In the genomic region with DNA sequence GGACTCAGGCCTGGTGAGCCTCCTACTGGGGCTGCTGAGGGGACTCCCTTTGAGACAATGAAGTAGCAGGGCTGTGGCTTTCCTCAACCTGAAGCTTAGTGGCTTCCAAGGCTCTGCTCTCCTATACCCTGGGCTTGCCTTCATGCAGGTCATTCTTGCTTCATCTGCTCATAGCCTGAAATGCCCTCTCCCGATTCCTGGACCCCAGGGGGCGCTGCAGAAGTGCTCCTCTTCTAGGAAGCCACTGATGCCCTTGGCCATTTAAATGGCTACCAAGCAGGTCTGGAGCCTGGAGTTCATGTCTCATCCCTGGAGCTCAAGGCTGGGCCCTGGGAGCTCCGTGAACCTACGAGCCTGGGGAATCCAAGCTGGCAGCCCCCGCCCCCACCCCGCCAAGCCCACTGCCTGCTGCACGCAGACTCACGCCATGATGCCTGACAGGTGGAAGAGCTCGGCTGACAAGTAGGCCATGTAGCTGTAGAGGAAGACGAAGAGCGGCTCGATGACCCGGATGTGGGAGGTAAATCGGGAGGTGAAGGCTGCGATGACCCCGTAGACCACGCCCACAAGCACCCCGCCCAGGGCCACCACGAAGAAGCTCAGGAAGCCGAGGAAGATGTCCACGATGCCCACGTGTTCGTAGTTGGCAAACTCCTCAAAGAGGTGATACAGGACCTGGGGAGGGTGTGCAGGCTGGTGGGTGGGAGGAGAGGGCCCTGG, we compare ENCODE assay signal across 8 cellular contexts. TPM values are rescaled to one million over a fixed set of nuclear protein-coding genes. Genes with fewer than 3 reads are reported as not detected.
DNase-seq lines count a peak whose midpoint lies in the region; ATAC-seq and TF ChIP-seq lines count a peak whose summit lies in the region.

No MANE protein-coding gene starts in this region.

- peak overlapping the region; percentile 93 for H3K27ac ChIP-seq in RWPE1

- CTCF ChIA-PET in RWPE1 (lab: Yijun Ruan, JAX) = interaction anchor here (0.6 to 1.4 kb wide), 2 partner anchors 86 to 187 kb away, joined by 3 to 4 read pairs; no protein-coding TSS in a partner anchor

- POLR2A ChIA-PET in RWPE1 (lab: Yijun Ruan, JAX; ENCODE audit: low non-redundant PET) = no interaction called here

- in situ Hi-C loops in ACHN (cut with HindIII; ENCODE audit: low pct_ligation_motif_present, low pct_unique_long_range_greater_than_20kb, low sequenced_read_pairs) = no loop called here

- ATAC-seq in GM19467 (IDR thresholded peaks at IDR 0.05; ENCODE audit: unreplicated experiment) (no peak), HG02885 (IDR thresholded peaks at IDR 0.05; ENCODE audit: poor library complexity, unreplicated experiment) (no peak)

- TF ChIP-seq CTCF in RWPE1 (conservative IDR thresholded peaks at IDR 0.05; ENCODE audit: low read depth) (no peak), fibroblast of the aortic adventitia (IDR thresholded peaks at IDR 0.05; ENCODE audit: insufficient read depth, low read length) (peak; percentile 25)

- peak; percentile 10 for DNase-seq in ACHN
- peak; percentile 69 for DNase-seq in ELF-1 (ENCODE audit: low read depth, low spot score)
- no peak for DNase-seq in RWPE1 (ENCODE audit: low spot score)
- no peak for DNase-seq in fibroblast of the aortic adventitia (ENCODE audit: low read depth)
- no peak for DNase-seq in germinal center (ENCODE audit: low spot score)
- DNase-seq in cortex of kidney (lab: John Stamatoyannopoulos, UW) = no peak

- no peak overlapping the region for H3K4me3 ChIP-seq in fibroblast of the aortic adventitia (ENCODE audit: low read depth, low read length)

RNA-seq across cellular contexts. Expression of a gene that starts 45.7 kb away (rescaled TPM):
- total RNA-seq in fibroblast of the aortic adventitia (ENCODE audit: low replicate concordance) = 1.3 and 7.4 TPM in 2 replicates

Comparison
In these comparisons a context has a peak if more than half of its experiments do, and no peak if none do; other contexts are left out.
1. DNase-seq: peak in ACHN (single experiment) and ELF-1 (single experiment); none in RWPE1 (single experiment), fibroblast of the aortic adventitia (single experiment), germinal center (single experiment) and cortex of kidney (single experiment).